Comparison of ENCODE assay signal across 18 cellular contexts in genomic region chr13:26457212-26457611, GRCh38.
DNase-seq lines count a peak whose midpoint lies in the region; ATAC-seq and TF ChIP-seq lines count a peak whose summit lies in the region.
"Had no signal": no experiment of that assay in that cellular context is flagged by ENCODE, and none has a peak within 500 bp of the region (broad histone marks: within the 10 kb centered on the region; RNA-seq: fewer than 3 reads in every experiment).

No MANE protein-coding gene starts in this region.

- POLR2A ChIA-PET in activated CD8-positive, alpha-beta T cell treated with anti-CD3 and anti-CD28 coated beads, Interleukin-2, amount 10 ng/mL, durations not matched to agents 7 days and 5 days (lab: Charles Lee): no interaction called here

- H3K4me3 Mint-ChIP-seq in activated CD8-positive, alpha-beta T cell treated with anti-CD3 and anti-CD28 coated beads, Interleukin-2, amount 10 ng/mL, durations not matched to agents 7 days and 5 days: no peak overlapping the region
- H3K4me3 Mint-ChIP-seq: activated CD4-positive, alpha-beta T cell treated with anti-CD3 and anti-CD28 coated beads, Interleukin-2, amount 10 ng/mL, durations not matched to agents 24 days and 14 days; H9 had no signal

- H3K27ac Mint-ChIP-seq in activated CD8-positive, alpha-beta T cell treated with anti-CD3 and anti-CD28 coated beads, Interleukin-2, amount 10 ng/mL, durations not matched to agents 7 days and 5 days: no peak overlapping the region
- H3K27ac Mint-ChIP-seq: activated CD4-positive, alpha-beta T cell treated with anti-CD3 and anti-CD28 coated beads, Interleukin-2, amount 10 ng/mL, durations not matched to agents 24 days and 14 days; activated naive CD4-positive, alpha-beta T cell treated with anti-CD3 and anti-CD28 coated beads, Interleukin-2, amount 50 U/mL, for 72 hours; H9 had no signal

- H3K4me1 ChIP-seq in tibial artery: peaks cover 0 to 17% (median 5%) of the 10 kb centered on the region in 4 donors
- H3K4me1 ChIP-seq: suprapubic skin had no signal

- peaks cover 13% of the 10 kb centered on the region for H3K27me3 Mint-ChIP-seq in activated CD8-positive, alpha-beta T cell treated with anti-CD3 and anti-CD28 coated beads, Interleukin-2, amount 10 ng/mL, durations not matched to agents 7 days and 5 days (ENCODE audit: low read depth)

- H3K9me3 ChIP-seq in tibial artery: no peaks in the 10 kb centered on the region
- H3K9me3 ChIP-seq: esophagus muscularis mucosa, ovary, suprapubic skin had no signal

- H3K27ac ChIP-seq in HL-60 (replicated peaks): no peak overlapping the region
- no peak overlapping the region for H3K27ac ChIP-seq in tibial artery
- H3K27ac ChIP-seq: esophagus muscularis mucosa, ovary, suprapubic skin had no signal

- H3K4me1 Mint-ChIP-seq in activated CD8-positive, alpha-beta T cell treated with anti-CD3 and anti-CD28 coated beads, Interleukin-2, amount 10 ng/mL, durations not matched to agents 7 days and 5 days (ENCODE audit: low read depth): no peaks in the 10 kb centered on the region
- H3K4me1 Mint-ChIP-seq: activated CD4-positive, alpha-beta T cell treated with anti-CD3 and anti-CD28 coated beads, Interleukin-2, amount 10 ng/mL, durations not matched to agents 24 days and 14 days had no signal

- CTCF ChIA-PET in activated CD8-positive, alpha-beta T cell treated with anti-CD3 and anti-CD28 coated beads, Interleukin-2, amount 10 ng/mL, durations not matched to agents 7 days and 5 days (lab: Charles Lee): no interaction called here

- no peaks in the 10 kb centered on the region for H3K36me3 ChIP-seq in tibial artery
- H3K36me3 ChIP-seq: esophagus muscularis mucosa, ovary, suprapubic skin had no signal

- ATAC-seq in activated CD8-positive, alpha-beta T cell treated with anti-CD3 and anti-CD28 coated beads, Interleukin-2, amount 10 ng/mL, durations not matched to agents 7 days and 5 days: no peak
- ATAC-seq: activated naive CD4-positive, alpha-beta T cell treated with anti-CD3 and anti-CD28 coated beads, Interleukin-2, amount 50 U/mL, for 72 hours had no signal

- H3K27me3 ChIP-seq in HL-60 (ENCODE audit: insufficient read depth, poor library complexity, severe bottlenecking) (no peaks in the 10 kb centered on the region), tibial artery (no peaks in the 10 kb centered on the region)
- H3K27me3 ChIP-seq: esophagus muscularis mucosa, ovary, suprapubic skin had no signal

- intact Hi-C loops in tibial artery (cut with DNase I; ENCODE audit: low total_unique reads): loop anchor here (2.0 kb wide), 1 partner anchor 46 kb away; no protein-coding TSS in a partner anchor

- H3K4me3 ChIP-seq in HL-60 (replicated peaks; ENCODE audit: insufficient read depth, low read length): no peak overlapping the region
- H3K4me3 ChIP-seq in tibial artery: no peak overlapping the region
- H3K4me3 ChIP-seq: esophagus muscularis mucosa, ovary, suprapubic skin had no signal

- DNase-seq in DMS53 (lab: John Stamatoyannopoulos, UW) (peak; percentile 40), HL-60 (ENCODE audit: low read depth in 1 of 2, low spot score in 1 of 2) (peak; percentile 16 to 32), RPMI7951 (ENCODE audit: low read depth) (peak; percentile 92), iris pigment epithelial cell (ENCODE audit: low read depth) (peak; percentile 9), T1000 (lab: John Stamatoyannopoulos, UW) (no peak), NCI-H187 treated with DMSO at 0.1 percent for 48 hours (lab: John Stamatoyannopoulos, UW) (no peak), tibial artery (no peak)
- DNase-seq in activated CD8-positive, alpha-beta T cell treated with anti-CD3 and anti-CD28 coated beads, Interleukin-2, amount 10 ng/mL, durations not matched to agents 7 days and 5 days: no peak
- DNase-seq: activated CD4-positive, alpha-beta T cell treated with anti-CD3 and anti-CD28 coated beads, Interleukin-2, amount 10 ng/mL, durations not matched to agents 24 days and 14 days; H9; kidney glomerular epithelial cell; NCI-H2081 treated with DMSO at 0.1 percent for 48 hours; NCI-H526 treated with DMSO at 0.1 percent for 48 hours; ovary; stimulated activated CD4-positive, alpha-beta T cell treated with anti-CD3 and anti-CD28 coated beads, Interleukin-4, amount 100 ng/mL, for 1 hour had no signal

- TF ChIP-seq CTCF in HL-60 (IDR thresholded peaks at IDR 0.05; ENCODE audit: insufficient read depth, low read length): no peak
- TF ChIP-seq CTCF in tibial artery (IDR thresholded peaks at IDR 0.05): no peak

- no peaks in the 10 kb centered on the region for H3K36me3 Mint-ChIP-seq in activated CD8-positive, alpha-beta T cell treated with anti-CD3 and anti-CD28 coated beads, Interleukin-2, amount 10 ng/mL, durations not matched to agents 7 days and 5 days (ENCODE audit: low read depth)
- H3K36me3 Mint-ChIP-seq: activated naive CD4-positive, alpha-beta T cell treated with anti-CD3 and anti-CD28 coated beads, Interleukin-2, amount 50 U/mL, for 72 hours had no signal

- no peaks in the 10 kb centered on the region for H3K9me3 Mint-ChIP-seq in activated CD8-positive, alpha-beta T cell treated with anti-CD3 and anti-CD28 coated beads, Interleukin-2, amount 10 ng/mL, durations not matched to agents 7 days and 5 days (ENCODE audit: insufficient read depth)
- H3K9me3 Mint-ChIP-seq: activated CD4-positive, alpha-beta T cell treated with anti-CD3 and anti-CD28 coated beads, Interleukin-2, amount 10 ng/mL, durations not matched to agents 24 days and 14 days; H9 had no signal

Comparison
In these comparisons a context has a peak if more than half of its experiments do, and no peak if none do; other contexts are left out.
1. DNase-seq: peak in DMS53 (single experiment), HL-60 (2 of 2), RPMI7951 (single experiment) and iris pigment epithelial cell (single experiment); none in T1000 (single experiment), activated CD8-positive, alpha-beta T cell treated with anti-CD3 and anti-CD28 coated beads, Interleukin-2, amount 10 ng/mL, durations not matched to agents 7 days and 5 days (single experiment), NCI-H187 treated with DMSO at 0.1 percent for 48 hours (single experiment) and tibial artery (0 of 2).